8 cellular contexts compared by ENCODE assay signal in the genomic region with DNA sequence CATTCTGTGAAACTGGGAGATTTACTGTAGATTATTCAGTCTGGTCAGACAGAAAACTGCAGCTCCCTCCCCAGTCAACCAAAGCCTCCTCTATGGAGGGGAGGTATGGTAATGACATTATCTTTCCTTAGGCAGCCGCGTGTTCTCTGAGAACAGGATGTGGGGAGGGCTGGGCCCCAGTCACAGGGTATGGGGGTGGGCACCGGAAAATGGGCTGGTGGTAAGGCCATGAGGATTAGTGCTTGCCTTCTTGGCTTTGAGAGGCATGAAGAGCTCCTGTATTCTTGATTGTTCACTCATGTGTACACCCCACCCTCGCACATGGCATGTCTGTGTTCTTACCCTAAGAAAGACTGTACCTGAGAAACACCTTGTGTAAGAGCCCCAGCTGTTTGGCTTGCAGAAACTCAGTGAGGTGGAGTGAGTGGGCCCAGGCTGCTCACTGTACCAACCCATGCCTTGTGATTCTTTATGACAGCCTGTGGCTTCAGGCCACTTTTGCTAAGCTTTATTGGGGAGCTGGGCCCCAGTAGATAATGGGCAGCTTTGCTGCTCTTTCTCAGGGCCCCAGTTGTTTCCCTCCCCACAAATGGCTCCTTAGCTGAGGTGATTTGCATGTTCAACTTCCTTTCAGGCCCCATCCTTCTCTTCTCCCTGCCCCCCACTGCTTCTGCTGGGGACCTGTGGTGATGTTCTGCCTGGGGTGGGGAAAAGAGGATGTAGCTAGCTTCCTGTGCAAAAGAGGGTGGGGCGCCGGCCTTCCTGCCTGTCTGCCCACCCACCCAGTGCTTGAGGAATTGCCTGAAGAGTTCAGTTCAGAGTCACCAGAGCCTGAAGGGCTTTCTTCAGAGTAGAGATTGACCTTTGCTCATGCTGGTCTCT. TPM values are rescaled to one million over a fixed set of nuclear protein-coding genes. Genes with fewer than 3 reads are reported as not detected.
A peak's percentile ranks its signal among the peaks of the same experiment; 100 is the strongest.
DNase-seq lines count a peak whose midpoint lies in the region; ATAC-seq lines count a peak whose summit lies in the region.

No MANE protein-coding gene starts in this region.

- DNase-seq in SKM-1 (lab: John Stamatoyannopoulos, UW; ENCODE audit: unreplicated experiment) (peak; percentile 65), left colon (peak; percentile 56 to 57), middle frontal gyrus (ENCODE audit: extremely low spot score, low spot score) (no peak), NCI-H1694 (lab: John Stamatoyannopoulos, UW) (no peak)
- DNase-seq in activated naive CD4-positive, alpha-beta T cell treated with anti-CD3 and anti-CD28 coated beads, Interleukin-2, amount 50 U/mL, for 16 hours: peak; percentile 60
- peak; percentile 63 to 78 for DNase-seq in stimulated activated CD8-positive, alpha-beta memory T cell treated with anti-CD3 and anti-CD28 coated beads, Interleukin-15, amount 100 ng/mL, for 48 hours (ENCODE audit: low read depth in 2 of 2)

- peak; percentile 78 for ATAC-seq in GM18907 (IDR thresholded peaks at IDR 0.05; ENCODE audit: unreplicated experiment)
- peak; percentile 67 for ATAC-seq in HG03135 (IDR thresholded peaks at IDR 0.05; ENCODE audit: unreplicated experiment)
- peak; percentile 35 for ATAC-seq in left colon

- intact Hi-C loops in left colon (cut with DNase I, micrococcal nuclease): no loop called here

RNA-seq across cellular contexts. Expression of gene MSN, which starts 30.7 kb away (rescaled TPM):
- total RNA-seq in left colon: 10 to 100 TPM; 24.8 to 52.8 TPM

Comparison
In these comparisons a context has a peak if more than half of its experiments do, and no peak if none do; other contexts are left out.
1. DNase-seq: peak in SKM-1 (single experiment), activated naive CD4-positive, alpha-beta T cell treated with anti-CD3 and anti-CD28 coated beads, Interleukin-2, amount 50 U/mL, for 16 hours (single experiment), left colon (2 of 2) and stimulated activated CD8-positive, alpha-beta memory T cell treated with anti-CD3 and anti-CD28 coated beads, Interleukin-15, amount 100 ng/mL, for 48 hours (2 of 2); none in middle frontal gyrus (single experiment) and NCI-H1694 (single experiment).
2. Peak in every context shown above with its lines, with median percentiles within 50 percentile points of each other: ATAC-seq.